In genomic region chr7:113657603-113658002, GRCh38 we compare ENCODE assay signal across 11 cellular contexts.
DNase-seq lines count a peak whose midpoint lies in the region; ATAC-seq lines count a peak whose summit lies in the region.
"Had no signal": no experiment of that assay in that cellular context is flagged by ENCODE, and none has a peak within 500 bp of the region (broad histone marks: within the 10 kb centered on the region; RNA-seq: fewer than 3 reads in every experiment).

No MANE protein-coding gene starts in this region.

- H3K4me3 Mint-ChIP-seq in activated CD4-positive, alpha-beta T cell treated with anti-CD3 and anti-CD28 coated beads for 36 hours = no peak overlapping the region

- ATAC-seq in GM18499 (IDR thresholded peaks at IDR 0.05; ENCODE audit: insufficient read depth, unreplicated experiment) (peak; percentile 98), GM19452 (IDR thresholded peaks at IDR 0.05; ENCODE audit: unreplicated experiment) (peak; percentile 92), HG02852 (IDR thresholded peaks at IDR 0.05; ENCODE audit: unreplicated experiment) (peak; percentile 98), HG03565 (IDR thresholded peaks at IDR 0.05; ENCODE audit: unreplicated experiment) (peak; percentile 94), left cardiac atrium (no peak)
- ATAC-seq in activated CD4-positive, alpha-beta T cell treated with anti-CD3 and anti-CD28 coated beads for 36 hours = no peak

- H3K27me3 Mint-ChIP-seq in activated CD4-positive, alpha-beta T cell treated with anti-CD3 and anti-CD28 coated beads for 36 hours = no peaks in the 10 kb centered on the region

- no peaks in the 10 kb centered on the region for H3K4me1 Mint-ChIP-seq in activated CD4-positive, alpha-beta T cell treated with anti-CD3 and anti-CD28 coated beads for 36 hours

- in situ Hi-C loops in ACHN (cut with HindIII; ENCODE audit: low pct_ligation_motif_present, low pct_unique_long_range_greater_than_20kb, low sequenced_read_pairs) = no loop called here

- H3K36me3 Mint-ChIP-seq in activated CD4-positive, alpha-beta T cell treated with anti-CD3 and anti-CD28 coated beads for 36 hours (ENCODE audit: low read depth) = no peaks in the 10 kb centered on the region

- no peaks in the 10 kb centered on the region for H3K9me3 Mint-ChIP-seq in activated CD4-positive, alpha-beta T cell treated with anti-CD3 and anti-CD28 coated beads for 36 hours (ENCODE audit: low read depth)

- POLR2A ChIA-PET in activated CD4-positive, alpha-beta T cell treated with anti-CD3 and anti-CD28 coated beads for 36 hours (lab: Charles Lee) = no interaction called here

- intact Hi-C loops in activated CD4-positive, alpha-beta T cell treated with anti-CD3 and anti-CD28 coated beads for 36 hours (cut with DNase I, micrococcal nuclease) = no loop called here
- intact Hi-C loops in left cardiac atrium (cut with DNase I) = no loop called here

- CTCF ChIA-PET in activated CD4-positive, alpha-beta T cell treated with anti-CD3 and anti-CD28 coated beads for 36 hours (lab: Charles Lee) = no interaction called here

- DNase-seq in activated CD4-positive, alpha-beta T cell treated with anti-CD3 and anti-CD28 coated beads for 36 hours = no peak
- DNase-seq in ACHN (no peak), HuH-7.5 (ENCODE audit: low spot score) (no peak), left cardiac atrium (no peak)
- DNase-seq: activated CD8-positive, alpha-beta memory T cell treated with anti-CD3 and anti-CD28 coated beads, Interleukin-2, amount 50 U/mL, for 48 hours; AML-193; thyroid gland had no signal

- H3K27ac Mint-ChIP-seq in activated CD4-positive, alpha-beta T cell treated with anti-CD3 and anti-CD28 coated beads for 36 hours = no peak overlapping the region

Comparison
In these comparisons a context has a peak if more than half of its experiments do, and no peak if none do; other contexts are left out.
1. ATAC-seq: peak in GM18499 (single experiment), GM19452 (single experiment), HG02852 (single experiment) and HG03565 (single experiment); none in activated CD4-positive, alpha-beta T cell treated with anti-CD3 and anti-CD28 coated beads for 36 hours (single experiment) and left cardiac atrium (0 of 2).